10 cellular contexts compared by ENCODE assay signal in the genomic region with DNA sequence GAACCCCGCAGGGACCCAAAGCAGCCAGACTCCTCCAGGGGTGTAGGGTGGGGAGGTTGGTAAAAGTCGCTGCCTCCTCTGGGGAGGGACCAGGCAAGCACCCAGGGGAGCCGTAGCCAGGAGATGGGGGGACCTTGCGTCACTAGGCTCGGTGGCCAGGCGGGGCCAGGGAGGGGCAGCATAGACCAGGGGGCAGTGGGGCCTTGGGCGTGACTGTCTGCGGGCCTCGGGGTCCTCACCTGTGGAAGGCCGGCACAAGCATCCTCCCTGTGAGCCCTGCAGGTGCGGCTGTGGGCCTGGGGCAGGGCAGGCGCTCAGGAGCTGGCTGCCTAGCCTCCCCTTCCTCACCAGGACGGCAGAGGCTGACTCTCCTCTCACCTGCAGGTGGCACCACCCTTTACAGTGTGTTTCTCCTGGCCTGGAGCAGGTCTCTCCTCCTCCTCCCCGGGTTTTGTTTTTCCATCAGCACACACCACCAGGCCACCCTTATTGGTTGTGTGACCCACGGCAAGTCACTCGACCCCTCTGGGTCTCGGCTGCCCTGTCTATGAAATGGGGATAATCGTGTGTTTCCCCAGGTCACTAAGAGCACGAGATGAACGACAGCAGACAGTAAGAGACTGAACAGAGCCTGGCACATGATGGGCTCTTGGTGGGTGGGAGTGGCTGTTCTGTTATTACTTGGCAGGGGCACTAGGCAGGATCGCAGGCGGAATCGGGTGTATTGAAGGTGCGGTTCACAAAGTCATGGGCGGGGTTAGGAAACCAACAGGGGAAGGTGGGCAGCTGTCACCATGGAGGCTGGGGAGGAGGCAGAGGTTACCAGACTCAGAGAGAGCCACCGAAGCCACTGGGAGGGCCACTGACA. TPM values are rescaled to one million over a fixed set of nuclear protein-coding genes. Genes with fewer than 3 reads are reported as not detected.
DNase-seq lines count a peak whose midpoint lies in the region; ATAC-seq, FAIRE-seq and TF ChIP-seq lines count a peak whose summit lies in the region.
"Had no signal": no experiment of that assay in that cellular context is flagged by ENCODE, and none has a peak within 500 bp of the region (broad histone marks: within the 10 kb centered on the region; RNA-seq: fewer than 3 reads in every experiment).

No MANE protein-coding gene starts in this region.

- intact Hi-C loops in K562 (cut with micrococcal nuclease): no loop called here

- ATAC-seq in K562 (peak; percentile 60), GM19455 (IDR thresholded peaks at IDR 0.05; ENCODE audit: unreplicated experiment) (no peak), omental fat pad (ENCODE audit: low FRiP score) (no peak)

- TF ChIP-seq RAD21 in K562 (CRISPR knock-in tag; conservative IDR thresholded peaks at IDR 0.05 in 1 of 2, IDR thresholded peaks at IDR 0.05 in 1 of 2): peak in 1 of 2 experiments; percentile 14; a peak in 1 of 4 replicates

- peak overlapping the region; percentile 42 for H3K4me3 ChIP-seq in Jurkat, Clone E6-1 (ENCODE audit: low read length)
- H3K4me3 ChIP-seq in K562: no peak overlapping the region
- no peak overlapping the region for H3K4me3 ChIP-seq in Peyer's patch

- peaks cover 30% of the 10 kb centered on the region for H4K20me1 ChIP-seq in K562 (replicated peaks; ENCODE audit: control insufficient read depth, insufficient read depth, low read length)

- TF ChIP-seq CTCF in K562 (IDR thresholded peaks at IDR 0.05 in 2 of 3, conservative IDR thresholded peaks at IDR 0.05 in 1 of 3; ENCODE audit: insufficient read depth in 2 of 3, low read depth in 1 of 3, low read length in 3 of 3): peak; percentile 34 to 41 (median 35); a peak in 4 of 6 replicates
- peak; percentile 31 to 44 (median 41) for TF ChIP-seq CTCF in nephron (IDR thresholded peaks at IDR 0.05; ENCODE audit: unreplicated experiment in 3 of 3)
- no peak for TF ChIP-seq CTCF in omental fat pad (IDR thresholded peaks at IDR 0.05)
- TF ChIP-seq CTCF in Peyer's patch (IDR thresholded peaks at IDR 0.05): peak in 3 of 6 experiments; percentile 10 to 18 (median 11)

- H3K4me1 ChIP-seq in K562 (replicated peaks in 1 of 2; ENCODE audit: control insufficient read depth in 2 of 2, insufficient read depth in 2 of 2, low read length in 2 of 2) (peaks cover under 1 to 71% of the 10 kb centered on the region in 2 experiments; a peak in 4 of 5 replicates), Peyer's patch (no peaks in the 10 kb centered on the region)

- H3K9me3 ChIP-seq in K562 (replicated peaks; ENCODE audit: control insufficient read depth, insufficient read depth, low read depth, low read length) (no peaks in the 10 kb centered on the region), Peyer's patch (no peaks in the 10 kb centered on the region)

- no TSS peak for BruUV-seq in K562 (replicated peaks; lab: Mats Ljungman, UMichigan)

- H3K27ac ChIP-seq in K562 (ENCODE audit: extremely low read depth, low read depth, low read length): no peak overlapping the region
- no peak overlapping the region for H3K27ac ChIP-seq in Peyer's patch
- H3K27ac ChIP-seq: KMS-11 had no signal

- no peaks in the 10 kb centered on the region for H3K9me3 Mint-ChIP-seq in nephron

- H3K27me3 Mint-ChIP-seq in nephron (ENCODE audit: low read depth): peaks cover 11% of the 10 kb centered on the region

- H3K79me2 ChIP-seq in K562 (ENCODE audit: control insufficient read depth, insufficient read depth, low read length): no peaks in the 10 kb centered on the region

- FAIRE-seq in K562 (lab: Jason Lieb, UNC): no peak
- FAIRE-seq: A204.1 had no signal

- H3K4me2 ChIP-seq in K562 (ENCODE audit: insufficient read depth, low read length): no peak overlapping the region
- H3K4me2 ChIP-seq: KMS-11 had no signal

- TF ChIP-seq EP300 in K562 (IDR thresholded peaks at IDR 0.05; ENCODE audit: low read length): no peak

- POLR2A ChIA-PET in K562 (lab: Yijun Ruan, JAX): no interaction called here

- in situ Hi-C loops in K562 (cut with MboI): no loop called here

- peak; percentile 45 for DNase-seq in DMS 273 (lab: John Stamatoyannopoulos, UW; ENCODE audit: unreplicated experiment)
- no peak for DNase-seq in DMS 273 treated with DMSO at 0.1 percent for 48 hours (lab: John Stamatoyannopoulos, UW)
- DNase-seq in Jurkat, Clone E6-1 (ENCODE audit: low read depth, low spot score): peak; percentile 67
- DNase-seq in K562 (ENCODE audit: extremely low read depth in 1 of 4, low spot score in 3 of 4): peak in 3 of 4 experiments; percentile 25 to 45 (median 28)
- DNase-seq in omental fat pad (ENCODE audit: low spot score): no peak
- DNase-seq in Peyer's patch: no peak

- H3K9ac ChIP-seq in K562 (ENCODE audit: insufficient read depth in 1 of 2, low read depth in 2 of 2, low read length in 2 of 2): 0 out of 4 replicates have a peak overlapping the region, but pooled peaks of 1 of the 2 experiments have one; percentile 16
- H3K9ac ChIP-seq: KMS-11 had no signal

- peaks cover 47% of the 10 kb centered on the region for H3K4me1 Mint-ChIP-seq in nephron

- H3K4me3 Mint-ChIP-seq in nephron: no peak overlapping the region

- no peaks in the 10 kb centered on the region for H3K27me3 ChIP-seq in K562 (ENCODE audit: control insufficient read depth in 2 of 2, insufficient read depth in 2 of 2, low read length in 2 of 2)
- no peaks in the 10 kb centered on the region for H3K27me3 ChIP-seq in Peyer's patch

- peak overlapping the region; percentile 15 to 44 (median 28) for H3K27ac Mint-ChIP-seq in nephron

- 60% methylated on average over 22 of the region's 26 CpGs for WGBS in K562 (ENCODE audit: insufficient coverage, low coverage, missing lambda C conversion rate)

- H3K9me1 ChIP-seq in K562 (ENCODE audit: control insufficient read depth, insufficient read depth, low read length): no peaks in the 10 kb centered on the region

- CTCF ChIA-PET in K562 (lab: Yijun Ruan, JAX; ENCODE audit: low intra/inter-chr PET ratio): interaction anchor here (0.5 kb wide), 1 partner anchor 59 kb away, joined by 3 read pairs; no protein-coding TSS in a partner anchor

- TF ChIP-seq POLR2A in K562 (conservative IDR thresholded peaks at IDR 0.05) (no peak), Peyer's patch (IDR thresholded peaks at IDR 0.05) (no peak)

- no peak overlapping the region for H2AFZ ChIP-seq in K562 (ENCODE audit: low read depth, low read length)

- no peaks in the 10 kb centered on the region for H3K36me3 ChIP-seq in K562 (ENCODE audit: control insufficient read depth, insufficient read depth, low read length)
- H3K36me3 ChIP-seq in Peyer's patch: no peaks in the 10 kb centered on the region

- no peaks in the 10 kb centered on the region for H3K36me3 Mint-ChIP-seq in nephron (ENCODE audit: low read depth)

TF ChIP-seq in K562, 482 proteins besides CTCF, POLR2A, EP300 and RAD21:
- TF ChIP-seq, protein P1, sequence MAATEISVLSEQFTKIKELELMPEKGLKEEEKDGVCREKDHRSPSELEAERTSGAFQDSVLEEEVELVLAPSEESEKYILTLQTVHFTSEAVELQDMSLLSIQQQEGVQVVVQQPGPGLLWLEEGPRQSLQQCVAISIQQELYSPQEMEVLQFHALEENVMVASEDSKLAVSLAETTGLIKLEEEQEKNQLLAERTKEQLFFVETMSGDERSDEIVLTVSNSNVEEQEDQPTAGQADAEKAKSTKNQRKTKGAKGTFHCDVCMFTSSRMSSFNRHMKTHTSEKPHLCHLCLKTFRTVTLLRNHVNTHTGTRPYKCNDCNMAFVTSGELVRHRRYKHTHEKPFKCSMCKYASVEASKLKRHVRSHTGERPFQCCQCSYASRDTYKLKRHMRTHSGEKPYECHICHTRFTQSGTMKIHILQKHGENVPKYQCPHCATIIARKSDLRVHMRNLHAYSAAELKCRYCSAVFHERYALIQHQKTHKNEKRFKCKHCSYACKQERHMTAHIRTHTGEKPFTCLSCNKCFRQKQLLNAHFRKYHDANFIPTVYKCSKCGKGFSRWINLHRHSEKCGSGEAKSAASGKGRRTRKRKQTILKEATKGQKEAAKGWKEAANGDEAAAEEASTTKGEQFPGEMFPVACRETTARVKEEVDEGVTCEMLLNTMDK (IDR thresholded peaks at IDR 0.05; ENCODE audit: borderline replicate concordance, insufficient read depth, low read depth, low read length, poor library complexity, severe bottlenecking): peak; percentile 41
- TF ChIP-seq ZNF134 (CRISPR knock-in tag; conservative IDR thresholded peaks at IDR 0.05) (no peak), ZNF23 (CRISPR knock-in tag; IDR thresholded peaks at IDR 0.05) (no peak)
TF ChIP-seq in K562: peak in this region for 1.

RNA-seq across cellular contexts. Expression of a gene that starts 52.7 kb away (rescaled TPM):
- polyA plus RNA-seq in Jurkat, Clone E6-1 (2012; ENCODE audit: insufficient read depth, insufficient read length): 0.22 TPM
- total RNA-seq in K562 (2011; cell fraction: chromatin; rRNA removed; ENCODE audit: low replicate concordance): not detected in 2 replicates
- not detected in 2 replicates for total RNA-seq in K562 (2011; cell fraction: nucleolus; rRNA removed)
- not detected in 2 replicates for total RNA-seq in K562 (2011; cell fraction: nucleoplasm; rRNA removed)
- total RNA-seq in K562 (2014; rRNA removed) (not detected in 2 replicates), K562 (2014; rRNA removed; fragmentation: Illumina TruSeq; extraction: Trizol) (not detected in 2 replicates), K562 (2015; rRNA removed; fragmentation: Illumina TruSeq; extraction: Trizol) (not detected in 2 replicates), K562 (2021) (not detected in 2 replicates), omental fat pad (not detected), Peyer's patch (under 1 TPM in 1 of 4 donors, not detected in 3; 0.27 TPM)
- polyA plus RNA-seq in K562 (2011; rRNA removed) (not detected in 2 replicates), K562 (2014; fragmentation: Illumina TruSeq; extraction: Trizol) (not detected in 2 replicates), K562 (2014; fragmentation: Nextera tagmentation; extraction: Ambion mirVana) (not detected), K562 (2014; rRNA removed) (not detected in 2 replicates)
- not detected in 2 replicates for polyA plus RNA-seq in K562 (2011; cell fraction: cytosol; rRNA removed)
- polyA plus RNA-seq in K562 (2011; cell fraction: nucleus; rRNA removed): not detected in 2 replicates
- 0.14 and 0.75 TPM in 2 replicates for polyA plus RNA-seq in K562 (2012)
- not detected in 2 replicates for polyA minus RNA-seq in K562 (2011; rRNA and poly(A)+ RNA removed)
- polyA minus RNA-seq in K562 (2011; cell fraction: cytosol; rRNA and poly(A)+ RNA removed): not detected in 2 replicates
- not detected in 2 replicates for polyA minus RNA-seq in K562 (2011; cell fraction: nucleus; rRNA and poly(A)+ RNA removed)

Comparison
In these comparisons a context has a peak if more than half of its experiments do, and no peak if none do; other contexts are left out.
1. DNase-seq: peak in DMS 273 (single experiment), Jurkat, Clone E6-1 (single experiment) and K562 (3 of 4); none in DMS 273 treated with DMSO at 0.1 percent for 48 hours (single experiment), omental fat pad (single experiment) and Peyer's patch (0 of 3).
2. CTCF ChIP-seq: peak in K562 (3 of 3) and nephron (3 of 3); none in omental fat pad (0 of 3).